ENCODE assay signal across 2 cellular contexts in genomic region chr7:2504818-2505375, GRCh38.
TF ChIP-seq lines count a peak whose summit lies in the region.

No MANE protein-coding gene starts in this region.

TF ChIP-seq in Ishikawa, 13 proteins besides CTCF, POLR2A, EP300 and RAD21:
- peak; percentile 69; the same call in 1 of the 2 replicates for TF ChIP-seq FOXM1 (IDR thresholded peaks at IDR 0.05; ENCODE audit: borderline replicate concordance, low read depth)
- peak; percentile 92 for TF ChIP-seq ZBTB7A (IDR thresholded peaks at IDR 0.05; ENCODE audit: low read depth)
- TF ChIP-seq TEAD4 (IDR thresholded peaks at IDR 0.05): peak; percentile 26; the same call in 1 of the 2 replicates
- TF ChIP-seq YY1 (IDR thresholded peaks at IDR 0.05; ENCODE audit: low read depth): no peak
- TF ChIP-seq MAX (IDR thresholded peaks at IDR 0.05): 0 out of 2 replicates have a peak, but pooled peaks have one; percentile 12
- TF ChIP-seq NFIC (IDR thresholded peaks at IDR 0.05): peak; percentile 34; the same call in 1 of the 2 replicates
- TF ChIP-seq TCF12 (IDR thresholded peaks at IDR 0.05; ENCODE audit: low read depth): peak; percentile 97
- no peak for TF ChIP-seq USF1 (IDR thresholded peaks at IDR 0.05)

TF ChIP-seq in H1, 55 proteins besides CTCF, POLR2A, EP300 and RAD21:
- TF ChIP-seq KDM5A (IDR thresholded peaks at IDR 0.05; ENCODE audit: low read length) (no peak), TAF1 (IDR thresholded peaks at IDR 0.05; ENCODE audit: low read depth, low read length) (no peak), BRCA1 (IDR thresholded peaks at IDR 0.05; ENCODE audit: low read depth, low read length) (no peak), RFX5 (IDR thresholded peaks at IDR 0.05; ENCODE audit: borderline replicate concordance, low read depth, low read length) (no peak), ATF3 (IDR thresholded peaks at IDR 0.05; ENCODE audit: insufficient read depth, low read depth, low read length) (no peak), SIRT6 (IDR thresholded peaks at IDR 0.05; ENCODE audit: low read length) (no peak), HDAC6 (IDR thresholded peaks at IDR 0.05; ENCODE audit: low read depth, low read length) (no peak), YY1 (IDR thresholded peaks at IDR 0.05; ENCODE audit: low read depth, low read length) (no peak), EGR1 (IDR thresholded peaks at IDR 0.05; ENCODE audit: borderline replicate concordance, low read depth, low read length) (no peak), MAFK (IDR thresholded peaks at IDR 0.05; ENCODE audit: low read depth, low read length) (no peak), NRF1 (IDR thresholded peaks at IDR 0.05; ENCODE audit: low read depth, low read length) (no peak), CTBP2 (IDR thresholded peaks at IDR 0.05; ENCODE audit: borderline replicate concordance, insufficient read depth, insufficient read length, low read length) (no peak), CEBPB (IDR thresholded peaks at IDR 0.05; ENCODE audit: low read depth, low read length) (no peak), SIX5 (IDR thresholded peaks at IDR 0.05; ENCODE audit: low read depth, low read length) (no peak), TAF7 (optimal IDR thresholded peaks at IDR 0.05; ENCODE audit: borderline replicate concordance, low read depth, low read length) (no peak), KDM4A (IDR thresholded peaks at IDR 0.05; ENCODE audit: low read depth, low read length, severe bottlenecking) (no peak), FOSL1 (IDR thresholded peaks at IDR 0.05; ENCODE audit: insufficient read depth, low read depth, low read length) (no peak), TCF12 (IDR thresholded peaks at IDR 0.05; ENCODE audit: low read depth, low read length) (no peak)
